Comparison of ENCODE assay signal across 8 cellular contexts in the genomic region with DNA sequence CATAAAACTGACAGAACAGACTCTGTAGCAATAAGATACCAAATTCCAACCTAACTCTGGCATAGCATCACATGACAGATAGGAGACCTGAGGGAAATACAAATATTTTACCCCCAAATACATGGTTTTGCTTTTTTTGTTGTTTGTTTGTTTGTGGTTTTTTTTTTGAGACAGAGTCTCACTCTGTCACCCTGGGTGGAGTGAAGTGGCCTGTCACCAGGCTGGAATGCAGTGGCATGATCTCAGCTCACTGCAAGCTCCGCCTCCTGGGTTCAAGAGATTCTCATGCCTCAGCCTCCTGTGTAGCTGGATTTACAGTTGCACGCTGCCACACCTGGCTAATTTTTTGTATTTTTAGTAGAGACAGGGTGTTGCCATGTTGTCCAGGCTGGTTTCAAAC. TPM values are rescaled to one million over a fixed set of nuclear protein-coding genes. Genes with fewer than 3 reads are reported as not detected.
A peak's percentile ranks its signal among the peaks of the same experiment; 100 is the strongest.
DNase-seq lines count a peak whose midpoint lies in the region; ATAC-seq and TF ChIP-seq lines count a peak whose summit lies in the region.
"Not testable (repeated sequence)": the region's sequence is repeated elsewhere in the genome, so short reads cannot be mapped to it uniquely, and the experiment has no call there.

No MANE protein-coding gene starts in this region.

- not testable (repeated sequence) for H2BK5ac ChIP-seq in neuronal stem cell (ENCODE audit: low read length)

- CTCF ChIA-PET in CD4-positive, alpha-beta T cell (lab: Charles Lee); OCI-LY7 (lab: Charles Lee; ENCODE audit: unreplicated experiment): not testable (repeated sequence)
- CTCF ChIA-PET in activated CD4-positive, alpha-beta memory T cell treated with anti-CD3 and anti-CD28 coated beads for 36 hours (lab: Charles Lee): interaction anchor here (0.6 to 0.8 kb wide), 2 partner anchors 60 to 80 kb away, joined by 3 read pairs; no protein-coding TSS in a partner anchor

- H3K4me3 ChIP-seq in GM12865 (ENCODE audit: low read depth, low read length); OCI-LY7 (ENCODE audit: low read depth, low read length, poor library complexity, severe bottlenecking); epithelial cell of esophagus (ENCODE audit: low read length); hepatocyte; neuronal stem cell (ENCODE audit: low read length in 2 of 2): not testable (repeated sequence)

- not testable (repeated sequence) for H3K9me2 ChIP-seq in OCI-LY7 (ENCODE audit: insufficient read depth, low read length); hepatocyte (replicated peaks; ENCODE audit: insufficient read depth)

- not testable (repeated sequence) for H3K27me3 Mint-ChIP-seq in CD4-positive, alpha-beta T cell; activated CD4-positive, alpha-beta memory T cell treated with anti-CD3 and anti-CD28 coated beads for 36 hours

- H3K4me1 ChIP-seq in OCI-LY7 (ENCODE audit: insufficient read depth, low read length, poor library complexity, severe bottlenecking) (peaks cover 84% of the 10 kb centered on the region), hepatocyte (ENCODE audit: insufficient read depth) (peaks cover 17% of the 10 kb centered on the region)
- not testable (repeated sequence) for H3K4me1 ChIP-seq in neuronal stem cell (ENCODE audit: control insufficient read depth in 2 of 2, insufficient read depth in 1 of 2, low read depth in 1 of 2, low read length in 2 of 2)

- H3K18ac ChIP-seq in neuronal stem cell (ENCODE audit: low read length): not testable (repeated sequence)

- H3K4me2 ChIP-seq in OCI-LY7 (ENCODE audit: low read length): peak overlapping the region; percentile 1; the same call in 1 of the 2 replicates
- not testable (repeated sequence) for H3K4me2 ChIP-seq in hepatocyte; neuronal stem cell (ENCODE audit: insufficient read depth, low read length, poor library complexity, severe bottlenecking)

- H3K79me1 ChIP-seq in neuronal stem cell (ENCODE audit: low read depth, low read length): not testable (repeated sequence)

- not testable (repeated sequence) for H3K4me3 Mint-ChIP-seq in CD4-positive, alpha-beta T cell; activated CD4-positive, alpha-beta memory T cell treated with anti-CD3 and anti-CD28 coated beads for 36 hours

- POLR2A ChIA-PET in CD4-positive, alpha-beta T cell (lab: Charles Lee); activated CD4-positive, alpha-beta memory T cell treated with anti-CD3 and anti-CD28 coated beads for 36 hours (lab: Charles Lee): not testable (repeated sequence)
- POLR2A ChIA-PET in OCI-LY7 (lab: Charles Lee): interaction anchor here (0.6 to 0.9 kb wide), 2 partner anchors 22 to 49 kb away, joined by 3 read pairs; no protein-coding TSS in a partner anchor

- H2BK120ac ChIP-seq in neuronal stem cell (ENCODE audit: low read depth, low read length): not testable (repeated sequence)

- peak; percentile 31 for ATAC-seq in CD4-positive, alpha-beta T cell (ENCODE audit: poor library complexity)

- not testable (repeated sequence) for H2BK15ac ChIP-seq in neuronal stem cell (ENCODE audit: low read length)

- not testable (repeated sequence) for H4K20me1 ChIP-seq in OCI-LY7 (ENCODE audit: insufficient read depth, low read length); hepatocyte (ENCODE audit: insufficient read depth, poor library complexity, severe bottlenecking)

- H4K8ac ChIP-seq in neuronal stem cell (ENCODE audit: low read depth, low read length): not testable (repeated sequence)

- H3K9me3 ChIP-seq in CD4-positive, alpha-beta T cell (ENCODE audit: control insufficient read depth, low read length); OCI-LY7 (ENCODE audit: low read length); hepatocyte (ENCODE audit: low read depth); neuronal stem cell (replicated peaks in 1 of 2; ENCODE audit: control insufficient read depth in 2 of 2, insufficient read depth in 1 of 2, low read depth in 1 of 2, low read length in 2 of 2): not testable (repeated sequence)

- peaks cover 21% of the 10 kb centered on the region for H3K36me3 ChIP-seq in OCI-LY7 (ENCODE audit: insufficient read depth, low read length)
- not testable (repeated sequence) for H3K36me3 ChIP-seq in hepatocyte (replicated peaks; ENCODE audit: insufficient read depth, low read depth); neuronal stem cell (replicated peaks in 1 of 2; ENCODE audit: control insufficient read depth in 2 of 2, insufficient read depth in 2 of 2, low read length in 2 of 2)

- not testable (repeated sequence) for H2BK12ac ChIP-seq in neuronal stem cell (ENCODE audit: low read length)

- H3K36me3 Mint-ChIP-seq in CD4-positive, alpha-beta T cell (ENCODE audit: low read depth); activated CD4-positive, alpha-beta memory T cell treated with anti-CD3 and anti-CD28 coated beads for 36 hours: not testable (repeated sequence)

- H3K4me1 Mint-ChIP-seq in CD4-positive, alpha-beta T cell (ENCODE audit: low read depth): peaks cover 11% of the 10 kb centered on the region
- peaks cover 13% of the 10 kb centered on the region for H3K4me1 Mint-ChIP-seq in activated CD4-positive, alpha-beta memory T cell treated with anti-CD3 and anti-CD28 coated beads for 36 hours (ENCODE audit: low read depth)

- not testable (repeated sequence) for TF ChIP-seq CTCF in CD4-positive, alpha-beta T cell (IDR thresholded peaks at IDR 0.05); GM12865 (IDR thresholded peaks at IDR 0.05; ENCODE audit: insufficient read depth, low read depth, low read length, missing control alignments); OCI-LY7 (conservative IDR thresholded peaks at IDR 0.05; ENCODE audit: low read length); epithelial cell of esophagus (IDR thresholded peaks at IDR 0.05; ENCODE audit: insufficient read depth, low read depth, low read length, missing control alignments); hepatocyte (IDR thresholded peaks at IDR 0.05; ENCODE audit: poor library complexity)

- not testable (repeated sequence) for H2AFZ ChIP-seq in OCI-LY7 (ENCODE audit: low read length); hepatocyte
- H2AFZ ChIP-seq in neuronal stem cell (ENCODE audit: low read length): peak overlapping the region; percentile 0

- H3K4ac ChIP-seq in neuronal stem cell (ENCODE audit: low read length): not testable (repeated sequence)

- not testable (repeated sequence) for DNase-seq in CD4-positive, alpha-beta T cell; OCI-LY7 (ENCODE audit: low spot score); hepatocyte (ENCODE audit: low spot score); neuronal stem cell (ENCODE audit: low spot score)
- DNase-seq in GM12865 (ENCODE audit: low read depth) (peak; percentile 7), M059J (ENCODE audit: low read depth) (peak; percentile 54), epithelial cell of esophagus (ENCODE audit: low read depth) (peak; percentile 16)
- DNase-seq in activated CD4-positive, alpha-beta memory T cell treated with anti-CD3 and anti-CD28 coated beads for 36 hours: peak; percentile 18

- H3K23ac ChIP-seq in neuronal stem cell (ENCODE audit: low read depth, low read length, poor library complexity): not testable (repeated sequence)

- not testable (repeated sequence) for H3K9me3 Mint-ChIP-seq in CD4-positive, alpha-beta T cell; activated CD4-positive, alpha-beta memory T cell treated with anti-CD3 and anti-CD28 coated beads for 36 hours

- H4K91ac ChIP-seq in neuronal stem cell (ENCODE audit: low read depth, low read length, poor library complexity): not testable (repeated sequence)

- H2AK5ac ChIP-seq in neuronal stem cell (ENCODE audit: low read depth, low read length): not testable (repeated sequence)

- H3K9ac ChIP-seq in neuronal stem cell (ENCODE audit: low read depth, low read length, poor library complexity): not testable (repeated sequence)

- not testable (repeated sequence) for BruUV-seq in OCI-LY7 (replicated peaks; lab: Mats Ljungman, UMichigan)

- not testable (repeated sequence) for H3K27ac Mint-ChIP-seq in CD4-positive, alpha-beta T cell; activated CD4-positive, alpha-beta memory T cell treated with anti-CD3 and anti-CD28 coated beads for 36 hours

- H3K27ac ChIP-seq in CD4-positive, alpha-beta T cell (ENCODE audit: low read depth, low read length); neuronal stem cell (replicated peaks; ENCODE audit: low read length): not testable (repeated sequence)
- peak overlapping the region; percentile 57 for H3K27ac ChIP-seq in OCI-LY7 (ENCODE audit: low read depth, low read length, poor library complexity, severe bottlenecking)
- H3K27ac ChIP-seq in hepatocyte: peak overlapping the region; percentile 5

- intact Hi-C loops in CD4-positive, alpha-beta T cell (cut with DNase I, micrococcal nuclease); OCI-LY7 (cut with micrococcal nuclease; ENCODE audit: unreplicated experiment); activated CD4-positive, alpha-beta memory T cell treated with anti-CD3 and anti-CD28 coated beads for 36 hours (cut with micrococcal nuclease): not testable (repeated sequence)

- H3K79me2 ChIP-seq in OCI-LY7 (ENCODE audit: insufficient read depth, low read depth, low read length); hepatocyte: not testable (repeated sequence)

- 86% methylated on average over 2 of the region's 2 CpGs for WGBS in hepatocyte (ENCODE audit: low lambda C conversion rate, missing lambda C conversion rate)
- no CpG with 5 or more reads among the region's 2 CpGs for WGBS in neuronal stem cell (ENCODE audit: extremely low coverage in 2 of 2, insufficient read length in 2 of 2, insufficient replicate concordance in 1 of 2), 2 donors

- H3K14ac ChIP-seq in neuronal stem cell (ENCODE audit: low read length): not testable (repeated sequence)

- not testable (repeated sequence) for H3K27me3 ChIP-seq in CD4-positive, alpha-beta T cell (ENCODE audit: control insufficient read depth, insufficient read depth, low read length); hepatocyte; neuronal stem cell (ENCODE audit: control insufficient read depth in 3 of 3, insufficient read depth in 3 of 3, low read depth in 1 of 3, low read length in 3 of 3)

RNA-seq across cellular contexts. Expression of gene MFSD11, which starts 49.9 kb away (rescaled TPM):
- total RNA-seq in CD4-positive, alpha-beta T cell: 10 to 100 TPM; 25.5 to 29.4 TPM
- 15.8 and 16.4 TPM in 2 replicates for total RNA-seq in M059J (2014; rRNA removed; shearing (Covaris generic))
- 52.6 and 55.1 TPM in 2 replicates for total RNA-seq in OCI-LY7 (2014; rRNA removed; shearing (Covaris generic))
- total RNA-seq in OCI-LY7 (2022): 63.1 and 68.4 TPM in 2 replicates
- total RNA-seq in activated CD4-positive, alpha-beta memory T cell treated with anti-CD3 and anti-CD28 coated beads for 36 hours: 10 to 100 TPM; 17.5 to 18.3 TPM
- 59.4 and 66.6 TPM in 2 replicates for total RNA-seq in hepatocyte
- polyA plus RNA-seq in hepatocyte: 35.4 and 43.5 TPM in 2 replicates
- 11.3 TPM for polyA plus RNA-seq in neuronal stem cell (2013, experiment 1 of 2)
- 12.1 TPM for polyA plus RNA-seq in neuronal stem cell (2013, experiment 2 of 2)

RNA-seq across cellular contexts. Expression of gene SRSF2, which starts 50.7 kb away (rescaled TPM):
- total RNA-seq in CD4-positive, alpha-beta T cell: 100 to 1,000 TPM; 448 to 460 TPM
- 225 and 289 TPM in 2 replicates for total RNA-seq in M059J (2014; rRNA removed; shearing (Covaris generic))
- total RNA-seq in OCI-LY7 (2014; rRNA removed; shearing (Covaris generic)): 1,143 and 2,207 TPM in 2 replicates
- 619 and 683 TPM in 2 replicates for total RNA-seq in OCI-LY7 (2022)
- 100 to 1,000 TPM; 299 TPM for total RNA-seq in activated CD4-positive, alpha-beta memory T cell treated with anti-CD3 and anti-CD28 coated beads for 36 hours
- total RNA-seq in hepatocyte: 152 and 157 TPM in 2 replicates
- 152 and 173 TPM in 2 replicates for polyA plus RNA-seq in hepatocyte
- polyA plus RNA-seq in neuronal stem cell (2013, experiment 1 of 2): 225 TPM
- polyA plus RNA-seq in neuronal stem cell (2013, experiment 2 of 2): 226 TPM
